Comparison of ENCODE assay signal across 8 cellular contexts in the genomic region with DNA sequence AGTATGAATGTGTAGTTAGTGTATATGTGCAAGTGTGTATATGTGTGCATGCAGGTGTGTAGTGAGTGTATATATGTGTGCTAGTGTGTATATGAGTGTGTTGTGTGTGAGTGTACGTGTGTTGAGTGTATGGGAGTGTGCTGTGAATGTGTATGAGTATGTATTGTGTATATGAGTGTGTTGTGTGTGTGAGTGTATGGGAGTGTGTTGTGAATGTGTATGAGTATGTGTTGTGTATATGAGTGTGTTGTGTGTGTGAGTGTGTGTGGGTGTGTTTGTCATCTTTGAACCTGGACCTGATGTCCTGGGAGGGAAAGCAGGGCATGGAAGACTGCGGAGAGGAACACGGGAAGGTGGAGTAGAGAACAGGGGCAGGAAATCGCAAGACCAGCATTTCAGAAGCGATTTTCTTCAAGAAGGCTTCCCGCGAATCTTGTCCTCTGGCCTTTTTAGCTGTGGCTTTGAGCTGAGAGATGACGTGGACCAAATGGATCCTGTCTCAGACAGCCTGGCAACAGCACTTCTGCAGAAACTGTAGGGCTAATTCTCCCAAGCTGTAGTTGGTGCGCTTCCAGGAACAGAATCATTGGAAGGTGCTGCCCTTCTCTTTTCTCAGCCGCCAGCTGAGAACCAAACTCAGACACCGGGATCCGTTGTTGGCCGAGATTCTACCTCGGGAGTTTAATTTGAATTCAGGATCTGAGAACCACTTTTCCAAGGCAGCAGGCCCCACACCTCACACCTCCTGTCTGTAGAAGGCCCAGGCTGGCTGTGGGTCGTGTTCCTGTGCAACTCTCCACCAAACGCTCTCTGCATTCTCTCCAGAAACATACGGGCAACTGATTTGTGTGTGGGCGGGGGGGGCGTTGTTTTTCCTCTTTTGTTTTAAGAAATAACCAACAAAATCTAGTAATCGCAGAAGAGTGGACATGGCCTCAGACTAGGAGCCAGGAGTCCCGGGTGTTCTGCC.
A peak's percentile ranks its signal among the peaks of the same experiment; 100 is the strongest.
DNase-seq lines count a peak whose midpoint lies in the region; ATAC-seq, FAIRE-seq and TF ChIP-seq lines count a peak whose summit lies in the region.

No MANE protein-coding gene starts in this region.

- peaks cover 32 to 74% of the 10 kb centered on the region in 2 experiments for H3K36me3 ChIP-seq in HepG2 (replicated peaks in 1 of 2; ENCODE audit: control insufficient read depth in 1 of 2, insufficient read depth in 2 of 2, low read length in 2 of 2)

- intact Hi-C loops in HepG2 (cut with micrococcal nuclease; ENCODE audit: unreplicated experiment): no loop called here

- H3K27me3 ChIP-seq in HepG2 (ENCODE audit: control insufficient read depth in 1 of 2, insufficient read depth in 2 of 2, low read length in 2 of 2): no peaks in the 10 kb centered on the region

- peak; percentile 94 for FAIRE-seq in HTR-8/SVneo (lab: Jason Lieb, UNC)
- FAIRE-seq in HepG2 (lab: Jason Lieb, UNC): peak; percentile 82

- 84% methylated on average over 21 of the region's 21 CpGs for WGBS in HepG2 (ENCODE audit: low lambda C conversion rate)

- H3K79me2 ChIP-seq in HepG2 (ENCODE audit: insufficient read depth, low read length): peaks cover 14% of the 10 kb centered on the region

- H3K9me3 ChIP-seq in HepG2 (ENCODE audit: low read length): no peaks in the 10 kb centered on the region

- no peak overlapping the region for H3K4me3 ChIP-seq in HepG2 (replicated peaks in 1 of 3; ENCODE audit: insufficient read depth in 1 of 3, low read depth in 2 of 3, low read length in 3 of 3)

- DNase-seq in HTR-8/SVneo (ENCODE audit: insufficient read length, low spot score) (no peak), cerebellum (ENCODE audit: low spot score) (peak; percentile 71), HepG2 (ENCODE audit: low spot score) (no peak), inferior parietal cortex (ENCODE audit: extremely low spot score) (no peak), NCI-H446 treated with DMSO at 0.1 percent for 48 hours (lab: John Stamatoyannopoulos, UW) (no peak), activated T-cell treated with anti-CD3 and anti-CD28 coated beads for 4 hours (no peak)

- CTCF ChIA-PET in HepG2 (lab: Yijun Ruan, JAX; ENCODE audit: low intra/inter-chr PET ratio, low total read pairs): no interaction called here

- H4K20me1 ChIP-seq in HepG2 (ENCODE audit: insufficient read depth, low read length): peaks cover 22% of the 10 kb centered on the region

- BruUV-seq in HepG2 (replicated peaks; lab: Mats Ljungman, UMichigan): no TSS peak

- no peak for TF ChIP-seq RAD21 in HepG2 (CRISPR knock-in tag; IDR thresholded peaks at IDR 0.05)

- no peak overlapping the region for H2AFZ ChIP-seq in HepG2 (ENCODE audit: low read length)

- POLR2A ChIA-PET in HepG2 (lab: Yijun Ruan, JAX): no interaction called here

- no peak for TF ChIP-seq POLR2A in HepG2 (IDR thresholded peaks at IDR 0.05; ENCODE audit: insufficient read depth in 1 of 2, low read depth in 2 of 2, low read length in 2 of 2)

- no peak overlapping the region for H3K9ac ChIP-seq in HepG2 (ENCODE audit: insufficient read depth, low read depth, low read length)

- peaks cover 16% of the 10 kb centered on the region for H3K4me1 ChIP-seq in HepG2 (ENCODE audit: insufficient read depth, low read length)

- ATAC-seq in HepG2 (no peak; the same call in 1 of the 3 replicates), GM21717 (IDR thresholded peaks at IDR 0.05; ENCODE audit: unreplicated experiment) (no peak)

- H3K27ac ChIP-seq in HepG2 (ENCODE audit: extremely low read length, insufficient read depth, low read length) (no peak overlapping the region), temporal lobe (ENCODE audit: low read depth, low read length) (peak overlapping the region; percentile 50)

- TF ChIP-seq CTCF in HepG2 (CRISPR knock-in tag; IDR thresholded peaks at IDR 0.05): no peak

- TF ChIP-seq EP300 in HepG2 (IDR thresholded peaks at IDR 0.05; ENCODE audit: low read depth in 2 of 2, low read length in 2 of 2) (no peak), HepG2 (CRISPR knock-in tag; IDR thresholded peaks at IDR 0.05; ENCODE audit: borderline replicate concordance) (no peak)

- in situ Hi-C loops in HepG2 (cut with HindIII; ENCODE audit: extremely low pct_ligation_motif_present, low pct_unique_long_range_greater_than_20kb): no loop called here

- H3K4me2 ChIP-seq in HepG2 (ENCODE audit: low read depth, low read length): no peak overlapping the region

TF ChIP-seq in HepG2, 621 proteins besides CTCF, POLR2A, EP300 and RAD21:
- TF ChIP-seq, protein P1, sequence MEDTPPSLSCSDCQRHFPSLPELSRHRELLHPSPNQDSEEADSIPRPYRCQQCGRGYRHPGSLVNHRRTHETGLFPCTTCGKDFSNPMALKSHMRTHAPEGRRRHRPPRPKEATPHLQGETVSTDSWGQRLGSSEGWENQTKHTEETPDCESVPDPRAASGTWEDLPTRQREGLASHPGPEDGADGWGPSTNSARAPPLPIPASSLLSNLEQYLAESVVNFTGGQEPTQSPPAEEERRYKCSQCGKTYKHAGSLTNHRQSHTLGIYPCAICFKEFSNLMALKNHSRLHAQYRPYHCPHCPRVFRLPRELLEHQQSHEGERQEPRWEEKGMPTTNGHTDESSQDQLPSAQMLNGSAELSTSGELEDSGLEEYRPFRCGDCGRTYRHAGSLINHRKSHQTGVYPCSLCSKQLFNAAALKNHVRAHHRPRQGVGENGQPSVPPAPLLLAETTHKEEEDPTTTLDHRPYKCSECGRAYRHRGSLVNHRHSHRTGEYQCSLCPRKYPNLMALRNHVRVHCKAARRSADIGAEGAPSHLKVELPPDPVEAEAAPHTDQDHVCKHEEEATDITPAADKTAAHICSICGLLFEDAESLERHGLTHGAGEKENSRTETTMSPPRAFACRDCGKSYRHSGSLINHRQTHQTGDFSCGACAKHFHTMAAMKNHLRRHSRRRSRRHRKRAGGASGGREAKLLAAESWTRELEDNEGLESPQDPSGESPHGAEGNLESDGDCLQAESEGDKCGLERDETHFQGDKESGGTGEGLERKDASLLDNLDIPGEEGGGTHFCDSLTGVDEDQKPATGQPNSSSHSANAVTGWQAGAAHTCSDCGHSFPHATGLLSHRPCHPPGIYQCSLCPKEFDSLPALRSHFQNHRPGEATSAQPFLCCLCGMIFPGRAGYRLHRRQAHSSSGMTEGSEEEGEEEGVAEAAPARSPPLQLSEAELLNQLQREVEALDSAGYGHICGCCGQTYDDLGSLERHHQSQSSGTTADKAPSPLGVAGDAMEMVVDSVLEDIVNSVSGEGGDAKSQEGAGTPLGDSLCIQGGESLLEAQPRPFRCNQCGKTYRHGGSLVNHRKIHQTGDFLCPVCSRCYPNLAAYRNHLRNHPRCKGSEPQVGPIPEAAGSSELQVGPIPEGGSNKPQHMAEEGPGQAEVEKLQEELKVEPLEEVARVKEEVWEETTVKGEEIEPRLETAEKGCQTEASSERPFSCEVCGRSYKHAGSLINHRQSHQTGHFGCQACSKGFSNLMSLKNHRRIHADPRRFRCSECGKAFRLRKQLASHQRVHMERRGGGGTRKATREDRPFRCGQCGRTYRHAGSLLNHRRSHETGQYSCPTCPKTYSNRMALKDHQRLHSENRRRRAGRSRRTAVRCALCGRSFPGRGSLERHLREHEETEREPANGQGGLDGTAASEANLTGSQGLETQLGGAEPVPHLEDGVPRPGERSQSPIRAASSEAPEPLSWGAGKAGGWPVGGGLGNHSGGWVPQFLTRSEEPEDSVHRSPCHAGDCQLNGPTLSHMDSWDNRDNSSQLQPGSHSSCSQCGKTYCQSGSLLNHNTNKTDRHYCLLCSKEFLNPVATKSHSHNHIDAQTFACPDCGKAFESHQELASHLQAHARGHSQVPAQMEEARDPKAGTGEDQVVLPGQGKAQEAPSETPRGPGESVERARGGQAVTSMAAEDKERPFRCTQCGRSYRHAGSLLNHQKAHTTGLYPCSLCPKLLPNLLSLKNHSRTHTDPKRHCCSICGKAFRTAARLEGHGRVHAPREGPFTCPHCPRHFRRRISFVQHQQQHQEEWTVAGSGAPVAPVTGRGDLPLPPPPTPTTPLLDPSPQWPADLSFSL (CRISPR knock-in tag; IDR thresholded peaks at IDR 0.05): peak; percentile 94
- TF ChIP-seq ZNF792 (CRISPR knock-in tag; IDR thresholded peaks at IDR 0.05): no peak
- TF ChIP-seq MAFK (conservative IDR thresholded peaks at IDR 0.05 in 1 of 2, IDR thresholded peaks at IDR 0.05 in 1 of 2; ENCODE audit: low read length in 2 of 2): peak; percentile 20 to 22; a peak in 1 of 4 replicates
- TF ChIP-seq RBM22 (optimal IDR thresholded peaks at IDR 0.05; ENCODE audit: low read length): peak; percentile 79
- TF ChIP-seq ZBTB33 (CRISPR knock-in tag; IDR thresholded peaks at IDR 0.05): peak; percentile 31; the same call in 1 of the 2 replicates
- peak; percentile 26; the same call in 1 of the 2 replicates for TF ChIP-seq POLR2AphosphoS5 (IDR thresholded peaks at IDR 0.05; ENCODE audit: low read depth, low read length)
